ENCODE assay signal across 20 cellular contexts in genomic region chr13:112674412-112675383, GRCh38. TPM values are rescaled to one million over a fixed set of nuclear protein-coding genes. Genes with fewer than 3 reads are reported as not detected.
DNase-seq lines count a peak whose midpoint lies in the region; ATAC-seq and TF ChIP-seq lines count a peak whose summit lies in the region.
"Had no signal": no experiment of that assay in that cellular context is flagged by ENCODE, and none has a peak within 500 bp of the region (broad histone marks: within the 10 kb centered on the region; RNA-seq: fewer than 3 reads in every experiment).

No MANE protein-coding gene starts in this region.

- no peaks in the 10 kb centered on the region for H4K20me1 ChIP-seq in mammary epithelial cell (ENCODE audit: insufficient read depth, low read length)

- CTCF ChIA-PET in mammary epithelial cell (lab: Charles Lee; ENCODE audit: low non-redundant PET): no interaction called here

- no peaks in the 10 kb centered on the region for H3K9me3 Mint-ChIP-seq in T-helper 2 cell treated with Interferon-gamma antibody and Interleukin-4, amounts not matched to agents 5 μg/mL and 100 μg/mL, for 36 hours

- ATAC-seq in GM18868 (IDR thresholded peaks at IDR 0.05; ENCODE audit: unreplicated experiment): peak; percentile 65
- ATAC-seq: gastrocnemius medialis, PC-3 had no signal

- no peaks in the 10 kb centered on the region for H3K27me3 Mint-ChIP-seq in T-helper 2 cell treated with Interferon-gamma antibody and Interleukin-4, amounts not matched to agents 5 μg/mL and 100 μg/mL, for 36 hours (ENCODE audit: low read depth)

- no peaks in the 10 kb centered on the region for H3K36me3 Mint-ChIP-seq in T-helper 2 cell treated with Interferon-gamma antibody and Interleukin-4, amounts not matched to agents 5 μg/mL and 100 μg/mL, for 36 hours (ENCODE audit: low read depth)

- H3K27ac ChIP-seq in mammary epithelial cell (ENCODE audit: insufficient read depth, low read depth, low read length): no peak overlapping the region
- H3K27ac ChIP-seq: gastrocnemius medialis, stomach, vagina had no signal

- no peaks in the 10 kb centered on the region for H3K4me1 ChIP-seq in mammary epithelial cell (ENCODE audit: insufficient read depth, low read length)
- H3K4me1 ChIP-seq: BE2C, gastrocnemius medialis, stomach, vagina had no signal

- peak overlapping the region; percentile 39 for H3K4me3 Mint-ChIP-seq in T-helper 2 cell treated with Interferon-gamma antibody and Interleukin-4, amounts not matched to agents 5 μg/mL and 100 μg/mL, for 36 hours

- in situ Hi-C loops in mammary epithelial cell (cut with MboI; ENCODE audit: low sequenced_read_pairs in 2 of 2): no loop called here

- intact Hi-C loops in mammary epithelial cell (cut with micrococcal nuclease): no loop called here

- BruUV-seq in mammary epithelial cell (replicated peaks; lab: Mats Ljungman, UMichigan): no TSS peak

- H3K4me1 Mint-ChIP-seq in T-helper 2 cell treated with Interferon-gamma antibody and Interleukin-4, amounts not matched to agents 5 μg/mL and 100 μg/mL, for 36 hours (ENCODE audit: low read depth): peaks cover 21% of the 10 kb centered on the region

- no peaks in the 10 kb centered on the region for H3K79me2 ChIP-seq in mammary epithelial cell (ENCODE audit: insufficient read depth, low read length)

- no peaks in the 10 kb centered on the region for H3K36me3 ChIP-seq in mammary epithelial cell (ENCODE audit: insufficient read depth, low read length)
- H3K36me3 ChIP-seq: BE2C, gastrocnemius medialis, stomach, vagina had no signal

- DNase-seq in activated T-cell treated with anti-CD3 and anti-CD28 coated beads, Interleukin-2, amount 50 U/mL, for 48 hours: peak; percentile 28 to 30
- no peak for DNase-seq in activated T-cell treated with anti-CD3 and anti-CD28 coated beads, Interleukin-2, amount 50 U/mL, for 1 hour
- no peak for DNase-seq in T-helper 2 cell treated with Interferon-gamma antibody and Interleukin-4, amounts not matched to agents 5 μg/mL and 100 μg/mL, for 36 hours (ENCODE audit: low spot score)
- DNase-seq in mucosa of gallbladder (ENCODE audit: low spot score) (peak; percentile 52), mammary epithelial cell (no peak), NOMO-1 treated with DMSO at 0.1 percent for 48 hours (lab: John Stamatoyannopoulos, UW; ENCODE audit: unreplicated experiment) (no peak), COLO829 (ENCODE audit: low spot score) (no peak)
- DNase-seq: amygdala, BE2C, gastrocnemius medialis, HCEC 1CT, IMR-90, mesendoderm, NCI-H1105 treated with DMSO at 0.1 percent for 48 hours, NCI-H446 treated with DMSO at 0.1 percent for 48 hours, nucleus accumbens, PC-3, stomach had no signal

- no peaks in the 10 kb centered on the region for H3K9me3 ChIP-seq in mammary epithelial cell (replicated peaks; ENCODE audit: insufficient read depth, low read length)
- H3K9me3 ChIP-seq: BE2C, gastrocnemius medialis, stomach, vagina had no signal

- WGBS in mammary epithelial cell (ENCODE audit: low coverage, missing lambda C conversion rate): 87% methylated on average over 11 of the region's 17 CpGs

- dilution Hi-C loops in mammary epithelial cell (cut with HindIII; ENCODE audit: low sequenced_read_pairs): loop anchor here (5.0 kb wide), 2 partner anchors 53 to 98 kb away; no protein-coding TSS in a partner anchor

- TF ChIP-seq CTCF in mammary epithelial cell (conservative IDR thresholded peaks at IDR 0.05 in 1 of 2, IDR thresholded peaks at IDR 0.05 in 1 of 2; ENCODE audit: extremely low read depth in 1 of 2, insufficient read depth in 1 of 2, low read depth in 1 of 2, low read length in 2 of 2): no peak

- no peak overlapping the region for H3K9ac ChIP-seq in mammary epithelial cell (ENCODE audit: insufficient read depth, low read length)

- no peak overlapping the region for H3K4me3 ChIP-seq in mammary epithelial cell (replicated peaks in 1 of 3; ENCODE audit: insufficient read depth in 1 of 3, low read depth in 2 of 3, low read length in 3 of 3)
- H3K4me3 ChIP-seq: gastrocnemius medialis, stomach, vagina had no signal

- peaks cover 5% of the 10 kb centered on the region for H3K27me3 ChIP-seq in mammary epithelial cell (ENCODE audit: insufficient read depth, low read length)
- H3K27me3 ChIP-seq: BE2C, vagina had no signal

- peak overlapping the region; percentile 20 for H3K27ac Mint-ChIP-seq in T-helper 2 cell treated with Interferon-gamma antibody and Interleukin-4, amounts not matched to agents 5 μg/mL and 100 μg/mL, for 36 hours

- H2AFZ ChIP-seq in mammary epithelial cell (ENCODE audit: low read depth, low read length): no peak overlapping the region

- no peak overlapping the region for H3K4me2 ChIP-seq in mammary epithelial cell (ENCODE audit: insufficient read depth, low read depth, low read length)

RNA-seq across cellular contexts. Expression of gene ATP11A, which starts 15.1 kb away (rescaled TPM):
- 191 TPM for total RNA-seq in mucosa of gallbladder
- 10 to 100 TPM; 13.2 to 36.9 TPM for total RNA-seq in mammary epithelial cell
- 3.5 TPM for polyA plus RNA-seq in mammary epithelial cell
- polyA minus RNA-seq in mammary epithelial cell: 38.6 TPM

Comparison
In these comparisons a context has a peak if more than half of its experiments do, and no peak if none do; other contexts are left out.
1. DNase-seq: peak in activated T-cell treated with anti-CD3 and anti-CD28 coated beads, Interleukin-2, amount 50 U/mL, for 48 hours (2 of 2) and mucosa of gallbladder (single experiment); none in activated T-cell treated with anti-CD3 and anti-CD28 coated beads, Interleukin-2, amount 50 U/mL, for 1 hour (single experiment), T-helper 2 cell treated with Interferon-gamma antibody and Interleukin-4, amounts not matched to agents 5 μg/mL and 100 μg/mL, for 36 hours (single experiment), mammary epithelial cell (single experiment), NOMO-1 treated with DMSO at 0.1 percent for 48 hours (single experiment) and COLO829 (single experiment).